Comparison of ENCODE assay signal across 1 cellular context in genomic region chr1:219806020-219806419, GRCh38.
TF ChIP-seq lines count a peak whose summit lies in the region.

No MANE protein-coding gene starts in this region.

TF ChIP-seq in GM23338, 12 proteins besides CTCF, POLR2A, EP300 and RAD21 (continued from another document):
- TF ChIP-seq, protein P1, sequence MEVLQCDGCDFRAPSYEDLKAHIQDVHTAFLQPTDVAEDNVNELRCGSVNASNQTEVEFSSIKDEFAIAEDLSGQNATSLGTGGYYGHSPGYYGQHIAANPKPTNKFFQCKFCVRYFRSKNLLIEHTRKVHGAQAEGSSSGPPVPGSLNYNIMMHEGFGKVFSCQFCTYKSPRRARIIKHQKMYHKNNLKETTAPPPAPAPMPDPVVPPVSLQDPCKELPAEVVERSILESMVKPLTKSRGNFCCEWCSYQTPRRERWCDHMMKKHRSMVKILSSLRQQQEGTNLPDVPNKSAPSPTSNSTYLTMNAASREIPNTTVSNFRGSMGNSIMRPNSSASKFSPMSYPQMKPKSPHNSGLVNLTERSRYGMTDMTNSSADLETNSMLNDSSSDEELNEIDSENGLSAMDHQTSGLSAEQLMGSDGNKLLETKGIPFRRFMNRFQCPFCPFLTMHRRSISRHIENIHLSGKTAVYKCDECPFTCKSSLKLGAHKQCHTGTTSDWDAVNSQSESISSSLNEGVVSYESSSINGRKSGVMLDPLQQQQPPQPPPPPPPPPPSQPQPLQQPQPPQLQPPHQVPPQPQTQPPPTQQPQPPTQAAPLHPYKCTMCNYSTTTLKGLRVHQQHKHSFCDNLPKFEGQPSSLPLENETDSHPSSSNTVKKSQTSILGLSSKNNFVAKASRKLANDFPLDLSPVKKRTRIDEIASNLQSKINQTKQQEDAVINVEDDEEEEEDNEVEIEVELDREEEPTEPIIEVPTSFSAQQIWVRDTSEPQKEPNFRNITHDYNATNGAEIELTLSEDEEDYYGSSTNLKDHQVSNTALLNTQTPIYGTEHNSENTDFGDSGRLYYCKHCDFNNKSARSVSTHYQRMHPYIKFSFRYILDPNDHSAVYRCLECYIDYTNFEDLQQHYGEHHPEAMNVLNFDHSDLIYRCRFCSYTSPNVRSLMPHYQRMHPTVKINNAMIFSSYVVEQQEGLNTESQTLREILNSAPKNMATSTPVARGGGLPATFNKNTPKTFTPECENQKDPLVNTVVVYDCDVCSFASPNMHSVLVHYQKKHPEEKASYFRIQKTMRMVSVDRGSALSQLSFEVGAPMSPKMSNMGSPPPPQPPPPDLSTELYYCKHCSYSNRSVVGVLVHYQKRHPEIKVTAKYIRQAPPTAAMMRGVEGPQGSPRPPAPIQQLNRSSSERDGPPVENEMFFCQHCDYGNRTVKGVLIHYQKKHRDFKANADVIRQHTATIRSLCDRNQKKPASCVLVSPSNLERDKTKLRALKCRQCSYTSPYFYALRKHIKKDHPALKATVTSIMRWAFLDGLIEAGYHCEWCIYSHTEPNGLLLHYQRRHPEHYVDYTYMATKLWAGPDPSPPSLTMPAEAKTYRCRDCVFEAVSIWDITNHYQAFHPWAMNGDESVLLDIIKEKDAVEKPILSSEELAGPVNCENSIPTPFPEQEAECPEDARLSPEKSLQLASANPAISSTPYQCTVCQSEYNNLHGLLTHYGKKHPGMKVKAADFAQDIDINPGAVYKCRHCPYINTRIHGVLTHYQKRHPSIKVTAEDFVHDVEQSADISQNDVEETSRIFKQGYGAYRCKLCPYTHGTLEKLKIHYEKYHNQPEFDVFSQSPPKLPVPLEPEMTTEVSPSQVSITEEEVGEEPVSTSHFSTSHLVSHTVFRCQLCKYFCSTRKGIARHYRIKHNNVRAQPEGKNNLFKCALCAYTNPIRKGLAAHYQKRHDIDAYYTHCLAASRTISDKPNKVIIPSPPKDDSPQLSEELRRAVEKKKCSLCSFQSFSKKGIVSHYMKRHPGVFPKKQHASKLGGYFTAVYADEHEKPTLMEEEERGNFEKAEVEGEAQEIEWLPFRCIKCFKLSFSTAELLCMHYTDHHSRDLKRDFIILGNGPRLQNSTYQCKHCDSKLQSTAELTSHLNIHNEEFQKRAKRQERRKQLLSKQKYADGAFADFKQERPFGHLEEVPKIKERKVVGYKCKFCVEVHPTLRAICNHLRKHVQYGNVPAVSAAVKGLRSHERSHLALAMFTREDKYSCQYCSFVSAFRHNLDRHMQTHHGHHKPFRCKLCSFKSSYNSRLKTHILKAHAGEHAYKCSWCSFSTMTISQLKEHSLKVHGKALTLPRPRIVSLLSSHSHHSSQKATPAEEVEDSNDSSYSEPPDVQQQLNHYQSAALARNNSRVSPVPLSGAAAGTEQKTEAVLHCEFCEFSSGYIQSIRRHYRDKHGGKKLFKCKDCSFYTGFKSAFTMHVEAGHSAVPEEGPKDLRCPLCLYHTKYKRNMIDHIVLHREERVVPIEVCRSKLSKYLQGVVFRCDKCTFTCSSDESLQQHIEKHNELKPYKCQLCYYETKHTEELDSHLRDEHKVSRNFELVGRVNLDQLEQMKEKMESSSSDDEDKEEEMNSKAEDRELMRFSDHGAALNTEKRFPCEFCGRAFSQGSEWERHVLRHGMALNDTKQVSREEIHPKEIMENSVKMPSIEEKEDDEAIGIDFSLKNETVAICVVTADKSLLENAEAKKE (CRISPR knock-in tag; IDR thresholded peaks at IDR 0.05), result no peak
- TF ChIP-seq JUNB (IDR thresholded peaks at IDR 0.05; ENCODE audit: unreplicated experiment) (no peak), EZH2 (IDR thresholded peaks at IDR 0.05; ENCODE audit: low read depth, unreplicated experiment) (no peak), ZNF114 (CRISPR knock-in tag; IDR thresholded peaks at IDR 0.05) (no peak)
